8 cellular contexts compared by ENCODE assay signal in the genomic region with DNA sequence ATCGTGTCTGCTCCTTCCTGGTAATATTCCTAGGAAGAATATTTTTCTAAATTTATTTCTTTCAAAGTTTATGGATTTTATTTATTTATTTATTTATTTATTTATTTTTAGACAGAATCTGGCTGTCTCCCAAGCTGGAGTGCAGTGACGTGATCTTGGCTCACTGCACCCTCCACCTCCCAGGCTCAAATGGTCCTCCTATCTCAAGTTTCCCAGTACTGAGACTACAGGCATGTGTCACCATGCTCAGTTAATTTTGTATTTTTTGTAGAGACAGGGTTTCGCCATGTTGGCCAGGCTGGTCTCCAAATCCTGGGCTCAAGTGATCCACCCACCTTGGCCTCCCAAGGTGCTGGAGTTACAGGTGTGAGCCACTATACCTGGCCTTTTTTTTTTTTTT.
"Had no signal": no experiment of that assay in that cellular context is flagged by ENCODE, and none has a peak within 500 bp of the region (broad histone marks: within the 10 kb centered on the region; RNA-seq: fewer than 3 reads in every experiment).

No MANE protein-coding gene starts in this region.

- H3K27ac ChIP-seq: pancreas, SJCRH30, suprapubic skin had no signal

- H3K36me3 ChIP-seq: pancreas, SJCRH30, suprapubic skin had no signal

- H3K27me3 ChIP-seq: pancreas, SJCRH30, suprapubic skin had no signal

- FAIRE-seq: pancreas had no signal

- DNase-seq: activated naive CD4-positive, alpha-beta T cell treated with anti-CD3 and anti-CD28 coated beads, Interleukin-2, amount 50 U/mL, for 16 hours; activated T-cell treated with anti-CD3 and anti-CD28 coated beads, Interleukin-2, amount 50 U/mL, for 1 hour; glutamatergic neuron; pancreas; retina; SJCRH30; SW 1271 had no signal

- H3K4me1 ChIP-seq: pancreas, SJCRH30 had no signal

- H3K4me3 ChIP-seq: pancreas, SJCRH30, suprapubic skin had no signal

- H3K9me3 ChIP-seq: pancreas, SJCRH30, suprapubic skin had no signal
